Comparison of ENCODE assay signal across 25 cellular contexts in the genomic region with DNA sequence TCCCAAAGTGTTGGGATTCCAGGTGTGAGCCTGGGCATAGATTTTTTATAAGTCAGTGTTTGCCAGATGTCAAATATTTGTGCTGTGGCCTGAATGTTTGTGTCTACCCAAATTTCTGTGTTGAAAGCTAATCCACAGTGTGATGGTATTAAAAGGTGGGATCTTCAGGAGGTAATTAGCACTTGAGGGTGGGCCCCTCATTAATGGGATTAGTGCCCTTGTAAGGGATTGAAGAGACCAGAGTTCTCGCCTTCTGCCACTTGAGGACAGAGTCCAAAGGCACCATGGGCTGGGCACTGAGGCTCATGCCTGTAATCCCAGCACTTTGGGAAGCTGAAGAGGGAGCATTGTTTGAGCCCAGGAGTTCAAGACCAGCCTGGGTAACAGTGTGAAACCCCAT. TPM values are rescaled to one million over a fixed set of nuclear protein-coding genes. Genes with fewer than 3 reads are reported as not detected.
"Had no signal": no experiment of that assay in that cellular context is flagged by ENCODE, and none has a peak within 500 bp of the region (broad histone marks: within the 10 kb centered on the region; RNA-seq: fewer than 3 reads in every experiment).

No MANE protein-coding gene starts in this region.

- H3K27me3 ChIP-seq: ovary, testis, upper lobe of right lung, uterus had no signal

- H2AFZ ChIP-seq: parathyroid adenoma had no signal

- H3K36me3 ChIP-seq: ovary, spleen, suprapubic skin, tibial artery, transverse colon, upper lobe of right lung, uterus had no signal

- H3K4me2 ChIP-seq: smooth muscle cell had no signal

- H3K4me3 ChIP-seq: ovary, psoas muscle, skin epidermis, smooth muscle cell, spleen, suprapubic skin, testis, tibial artery, transverse colon, upper lobe of right lung, uterus had no signal

- DNase-seq: naive thymus-derived CD8-positive, alpha-beta T cell; nephron progenitor cell; occipital lobe; ovary; psoas muscle; right cardiac atrium; spleen; stimulated activated CD4-positive, alpha-beta T cell treated with anti-CD3 and anti-CD28 coated beads, Interleukin-12 subunit alpha, Interleukin-12 subunit beta, amount 100 ng/mL, for 4 hours; stimulated activated CD4-positive, alpha-beta T cell treated with anti-CD3 and anti-CD28 coated beads, Interleukin-1b, Interleukin-23, amount 100 ng/mL, for 48 hours; stimulated activated CD4-positive, alpha-beta T cell treated with anti-CD3 and anti-CD28 coated beads, Interleukin-4, amount 100 ng/mL, for 1 hour; stimulated activated CD4-positive, alpha-beta T cell treated with anti-CD3 and anti-CD28 coated beads, Interleukin-4, amount 100 ng/mL, for 4 hours; stimulated activated CD8-positive, alpha-beta memory T cell treated with anti-CD3 and anti-CD28 coated beads, Interleukin-4, amount 100 ng/mL, for 48 hours; stimulated activated naive CD4-positive, alpha-beta T cell; stimulated activated naive CD8-positive, alpha-beta T cell treated with anti-CD3 and anti-CD28 coated beads, Interleukin-15, amount 100 ng/mL, for 72 hours; stimulated activated naive CD8-positive, alpha-beta T cell treated with anti-CD3 and anti-CD28 coated beads, Interleukin-15, Interleukin-2, amounts not matched to agents 100 U/mL and 50 U/mL, for 24 hours; substantia nigra; testis; tibial artery; transverse colon; upper lobe of right lung; uterus had no signal

- H3K9me3 ChIP-seq: ovary, psoas muscle, suprapubic skin, testis, transverse colon, upper lobe of right lung, uterus had no signal

- H3K9ac ChIP-seq: parathyroid adenoma had no signal

- H3K79me2 ChIP-seq: parathyroid adenoma had no signal

- H3K27ac ChIP-seq: ovary, parathyroid adenoma, psoas muscle, skin epidermis, spleen, suprapubic skin, testis, tibial artery, transverse colon, upper lobe of right lung, uterus had no signal

- H3K4me1 ChIP-seq: psoas muscle, spleen, suprapubic skin, tibial artery, transverse colon, upper lobe of right lung, uterus had no signal

RNA-seq across cellular contexts. Expression of a gene that starts 9.7 kb away (rescaled TPM):
- polyA plus RNA-seq: naive thymus-derived CD8-positive, alpha-beta T cell had no signal
